Comparison of ENCODE assay signal across 13 cellular contexts in the genomic region with DNA sequence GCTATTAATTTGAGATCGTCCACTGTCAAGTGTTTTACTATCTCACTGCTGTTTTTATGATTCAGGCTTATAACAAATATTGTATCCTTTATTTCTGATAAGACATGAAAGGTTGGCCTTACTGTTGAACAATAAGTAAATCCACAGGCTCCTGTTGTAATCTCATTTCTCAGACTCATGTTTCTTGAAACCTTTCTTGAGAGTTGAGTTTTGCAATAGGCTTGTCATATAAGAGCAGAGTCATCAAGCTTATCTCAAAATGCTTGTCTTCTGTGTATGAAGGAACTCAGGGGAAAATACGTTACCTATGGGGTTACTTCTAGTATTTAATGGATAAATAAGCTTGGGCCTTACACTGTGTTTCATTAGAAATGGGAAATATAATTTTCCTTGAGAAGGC. TPM values are rescaled to one million over a fixed set of nuclear protein-coding genes. Genes with fewer than 3 reads are reported as not detected.
A peak's percentile ranks its signal among the peaks of the same experiment; 100 is the strongest.
DNase-seq lines count a peak whose midpoint lies in the region; ATAC-seq, FAIRE-seq and TF ChIP-seq lines count a peak whose summit lies in the region.
"Had no signal": no experiment of that assay in that cellular context is flagged by ENCODE, and none has a peak within 500 bp of the region (broad histone marks: within the 10 kb centered on the region; RNA-seq: fewer than 3 reads in every experiment).

No MANE protein-coding gene starts in this region.

- peaks cover 17 to 54% of the 10 kb centered on the region in 2 experiments for H3K4me1 ChIP-seq in SK-N-SH (ENCODE audit: control insufficient read depth in 1 of 2, insufficient read depth in 2 of 2, low read depth in 1 of 2, low read length in 1 of 2)
- H3K4me1 ChIP-seq in K562 (replicated peaks in 1 of 2; ENCODE audit: control insufficient read depth in 2 of 2, insufficient read depth in 2 of 2, low read length in 2 of 2) = no peaks in the 10 kb centered on the region
- H3K4me1 ChIP-seq: BLaER1 treated with 17β-estradiol and CSF1 and Interleukin-3, amounts not matched to agents 10 nM and 100 nM had no signal

- POLR2A ChIA-PET in SK-N-SH (lab: Yijun Ruan, JAX) = interaction anchor here (2.3 kb wide), 1 partner anchor 9 kb away, joined by 8 read pairs; the partner anchor contains the start of gene TLX3
- POLR2A ChIA-PET in K562 (lab: Yijun Ruan, JAX) = no interaction called here

- H3K4me3 ChIP-seq in SK-N-SH (ENCODE audit: low read depth in 2 of 2, low read length in 1 of 2) = no peak overlapping the region
- H3K4me3 ChIP-seq in K562 = no peak overlapping the region
- no peak overlapping the region for H3K4me3 ChIP-seq in fibroblast of the aortic adventitia (ENCODE audit: low read depth, low read length)
- H3K4me3 ChIP-seq: BLaER1 treated with 17β-estradiol and CSF1 and Interleukin-3, amounts not matched to agents 10 nM and 100 nM; GM23338 had no signal

- H3K9me2 ChIP-seq in SK-N-SH = no peaks in the 10 kb centered on the region

- no peak overlapping the region for H3K4me2 ChIP-seq in SK-N-SH
- no peak overlapping the region for H3K4me2 ChIP-seq in K562 (ENCODE audit: insufficient read depth, low read length)
- H3K4me2 ChIP-seq: BLaER1 treated with 17β-estradiol and CSF1 and Interleukin-3, amounts not matched to agents 10 nM and 100 nM; GM23338 had no signal

- H3K27ac ChIP-seq in SK-N-SH (ENCODE audit: low read depth in 2 of 2, low read length in 1 of 2) = peak overlapping the region in 1 of 2 experiments; percentile 72; a peak in 2 of 4 replicates
- H3K27ac ChIP-seq in K562 (ENCODE audit: extremely low read depth, low read depth, low read length) = no peak overlapping the region
- H3K27ac ChIP-seq: 22Rv1; BLaER1 treated with 17β-estradiol and CSF1 and Interleukin-3, amounts not matched to agents 10 nM and 100 nM had no signal

- WGBS in SK-N-SH (ENCODE audit: low lambda C conversion rate) = 97% methylated on average over 2 of the region's 2 CpGs
- WGBS in K562 (ENCODE audit: insufficient coverage, low coverage, missing lambda C conversion rate) = 0% methylated on average over 2 of the region's 2 CpGs

- peaks cover 2 to 9% of the 10 kb centered on the region in 2 experiments for H3K36me3 ChIP-seq in SK-N-SH (replicated peaks in 1 of 2; ENCODE audit: control insufficient read depth in 1 of 2, insufficient read depth in 2 of 2, low read length in 1 of 2)
- H3K36me3 ChIP-seq in K562 (ENCODE audit: control insufficient read depth, insufficient read depth, low read length) = no peaks in the 10 kb centered on the region
- H3K36me3 ChIP-seq: BLaER1 treated with 17β-estradiol and CSF1 and Interleukin-3, amounts not matched to agents 10 nM and 100 nM had no signal

- in situ Hi-C loops in K562 (cut with MboI) = no loop called here

- intact Hi-C loops in K562 (cut with micrococcal nuclease) = no loop called here

- no peaks in the 10 kb centered on the region for H3K27me3 ChIP-seq in SK-N-SH (ENCODE audit: insufficient read depth)
- peaks cover 0 to 27% of the 10 kb centered on the region in 2 experiments; a peak in 3 of 5 replicates for H3K27me3 ChIP-seq in K562 (ENCODE audit: control insufficient read depth in 2 of 2, insufficient read depth in 2 of 2, low read length in 2 of 2)
- H3K27me3 ChIP-seq: BLaER1 treated with 17β-estradiol and CSF1 and Interleukin-3, amounts not matched to agents 10 nM and 100 nM had no signal

- no peaks in the 10 kb centered on the region for H3K79me2 ChIP-seq in SK-N-SH (ENCODE audit: insufficient read depth)
- no peaks in the 10 kb centered on the region for H3K79me2 ChIP-seq in K562 (ENCODE audit: control insufficient read depth, insufficient read depth, low read length)

- H2AFZ ChIP-seq in SK-N-SH (ENCODE audit: low read depth) = no peak overlapping the region
- H2AFZ ChIP-seq in K562 (ENCODE audit: low read depth, low read length) = no peak overlapping the region
- H2AFZ ChIP-seq: GM23338 had no signal

- FAIRE-seq in K562 (lab: Jason Lieb, UNC) = no peak

- H3F3A ChIP-seq in SK-N-SH (replicated peaks; ENCODE audit: insufficient read depth) = peaks cover 17% of the 10 kb centered on the region

- TF ChIP-seq CTCF in SK-N-SH (IDR thresholded peaks at IDR 0.05) (no peak), K562 (IDR thresholded peaks at IDR 0.05 in 2 of 3, conservative IDR thresholded peaks at IDR 0.05 in 1 of 3; ENCODE audit: insufficient read depth in 2 of 3, low read depth in 1 of 3, low read length in 3 of 3) (no peak), fibroblast of the aortic adventitia (IDR thresholded peaks at IDR 0.05; ENCODE audit: insufficient read depth, low read length) (no peak)

- no peak for TF ChIP-seq RAD21 in SK-N-SH (IDR thresholded peaks at IDR 0.05; ENCODE audit: low read length)
- no peak for TF ChIP-seq RAD21 in K562 (CRISPR knock-in tag; conservative IDR thresholded peaks at IDR 0.05 in 1 of 2, IDR thresholded peaks at IDR 0.05 in 1 of 2)

- TF ChIP-seq EP300 in SK-N-SH (IDR thresholded peaks at IDR 0.05; ENCODE audit: borderline replicate concordance in 1 of 2, low read depth in 1 of 2, low read length in 1 of 2) = no peak
- no peak for TF ChIP-seq EP300 in K562 (IDR thresholded peaks at IDR 0.05; ENCODE audit: low read length)

- H3K9me3 ChIP-seq in SK-N-SH (no peaks in the 10 kb centered on the region), K562 (replicated peaks; ENCODE audit: control insufficient read depth, insufficient read depth, low read depth, low read length) (no peaks in the 10 kb centered on the region)
- H3K9me3 ChIP-seq: BLaER1 treated with 17β-estradiol and CSF1 and Interleukin-3, amounts not matched to agents 10 nM and 100 nM had no signal

- CTCF ChIA-PET in SK-N-SH (lab: Yijun Ruan, JAX) = interaction anchor here (0.6 to 3.1 kb wide), 5 partner anchors 10 to 599 kb away, joined by 3 to 11 read pairs (median 6); partner anchors contain the start of gene TLX3
- CTCF ChIA-PET in K562 (lab: Yijun Ruan, JAX; ENCODE audit: low intra/inter-chr PET ratio) = no interaction called here

- ATAC-seq in SK-N-SH treated with all-trans-retinoic acid at 6 μM for 48 hours (no peak), K562 (no peak), HG02798 (IDR thresholded peaks at IDR 0.05; ENCODE audit: poor library complexity, unreplicated experiment) (no peak)
- ATAC-seq: GM23338 had no signal

- H4K20me1 ChIP-seq in SK-N-SH (ENCODE audit: insufficient read depth) (no peaks in the 10 kb centered on the region), K562 (replicated peaks; ENCODE audit: control insufficient read depth, insufficient read depth, low read length) (no peaks in the 10 kb centered on the region)
- H4K20me1 ChIP-seq: BLaER1 treated with 17β-estradiol and CSF1 and Interleukin-3, amounts not matched to agents 10 nM and 100 nM had no signal

- no peak for TF ChIP-seq POLR2A in K562 (conservative IDR thresholded peaks at IDR 0.05)

- no TSS peak for BruUV-seq in K562 (replicated peaks; lab: Mats Ljungman, UMichigan)

- DNase-seq in SK-N-SH (no peak), K562 (ENCODE audit: extremely low read depth in 1 of 4, low spot score in 3 of 4) (no peak), fibroblast of the aortic adventitia (ENCODE audit: low read depth) (peak; percentile 24), NCI-H1417 treated with DMSO at 0.1 percent for 48 hours (lab: John Stamatoyannopoulos, UW) (no peak), DMS153 (lab: John Stamatoyannopoulos, UW) (no peak), HPDE6-E6E7 (ENCODE audit: extremely low spot score) (no peak)
- DNase-seq: CD4-positive, CD25-positive, alpha-beta regulatory T cell; H9 had no signal

- H3K9me1 ChIP-seq in K562 (ENCODE audit: control insufficient read depth, insufficient read depth, low read length) = no peaks in the 10 kb centered on the region

- H3K9ac ChIP-seq in SK-N-SH = no peak overlapping the region
- H3K9ac ChIP-seq in K562 (ENCODE audit: insufficient read depth in 1 of 2, low read depth in 2 of 2, low read length in 2 of 2) = no peak overlapping the region
- H3K9ac ChIP-seq: BLaER1 treated with 17β-estradiol and CSF1 and Interleukin-3, amounts not matched to agents 10 nM and 100 nM had no signal

TF ChIP-seq in SK-N-SH treated with all-trans-retinoic acid at 6 μM for 48 hours, 23 proteins besides CTCF, POLR2A, EP300 and RAD21 (continues in another document):
- TF ChIP-seq ISL1 (CRISPR knock-in tag; IDR thresholded peaks at IDR 0.05) = 0 out of 2 replicates have a peak, but pooled peaks have one; percentile 13
- no peak for TF ChIP-seq ZNF70 (CRISPR knock-in tag; IDR thresholded peaks at IDR 0.05)

TF ChIP-seq in SK-N-SH, 30 proteins besides CTCF, POLR2A, EP300 and RAD21 (continues in another document):
- TF ChIP-seq SMC3 (IDR thresholded peaks at IDR 0.05; ENCODE audit: low read depth, low read length) = no peak

TF ChIP-seq in K562, 482 proteins besides CTCF, POLR2A, EP300 and RAD21 (continues in another document):
- no peak for TF ChIP-seq HLTF (IDR thresholded peaks at IDR 0.05)
- no peak for TF ChIP-seq ZNF830 (CRISPR knock-in tag; IDR thresholded peaks at IDR 0.05)
- TF ChIP-seq CEBPB (tag; IDR thresholded peaks at IDR 0.05) = peak; percentile 55
- TF ChIP-seq, protein P1, sequence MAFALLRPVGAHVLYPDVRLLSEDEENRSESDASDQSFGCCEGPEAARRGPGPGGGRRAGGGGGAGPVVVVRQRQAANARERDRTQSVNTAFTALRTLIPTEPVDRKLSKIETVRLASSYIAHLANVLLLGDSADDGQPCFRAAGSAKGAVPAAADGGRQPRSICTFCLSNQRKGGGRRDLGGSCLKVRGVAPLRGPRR (CRISPR knock-in tag; IDR thresholded peaks at IDR 0.05) = no peak
- TF ChIP-seq TARDBP (IDR thresholded peaks at IDR 0.05) = no peak
- no peak for TF ChIP-seq NBN (IDR thresholded peaks at IDR 0.05; ENCODE audit: low read depth)

RNA-seq across cellular contexts. Expression of gene TLX3, which starts 9.2 kb away (rescaled TPM):
- polyA plus RNA-seq in SK-N-SH (2012; rRNA removed) = 3.6 and 4.7 TPM in 2 replicates
- polyA plus RNA-seq in SK-N-SH (2012; cell fraction: cytosol; rRNA removed) = 2.6 and 4.2 TPM in 2 replicates
- polyA plus RNA-seq in SK-N-SH (2012; cell fraction: nucleus; rRNA removed) = 5.8 and 10.6 TPM in 2 replicates
- total RNA-seq in K562 (2011; cell fraction: chromatin; rRNA removed; ENCODE audit: low replicate concordance) = not detected in 2 replicates
- not detected in 2 replicates for total RNA-seq in K562 (2011; cell fraction: nucleolus; rRNA removed)
- total RNA-seq in K562 (2011; cell fraction: nucleoplasm; rRNA removed) = not detected in 2 replicates
- not detected in 2 replicates for total RNA-seq in K562 (2014; rRNA removed)
- total RNA-seq in K562 (2014; rRNA removed; fragmentation: Illumina TruSeq; extraction: Trizol) = not detected in 2 replicates
- not detected in 2 replicates for total RNA-seq in K562 (2015; rRNA removed; fragmentation: Illumina TruSeq; extraction: Trizol)
- not detected in 2 replicates for total RNA-seq in K562 (2021)
- not detected in 2 replicates for polyA plus RNA-seq in K562 (2011; rRNA removed)
- not detected in 2 replicates for polyA plus RNA-seq in K562 (2011; cell fraction: cytosol; rRNA removed)
- polyA plus RNA-seq in K562 (2011; cell fraction: nucleus; rRNA removed) = not detected in 2 replicates
- not detected in 2 replicates for polyA plus RNA-seq in K562 (2012)
- polyA plus RNA-seq in K562 (2014; fragmentation: Illumina TruSeq; extraction: Trizol) = not detected in 2 replicates
- polyA plus RNA-seq in K562 (2014; fragmentation: Nextera tagmentation; extraction: Ambion mirVana) = not detected
- not detected in 2 replicates for polyA plus RNA-seq in K562 (2014; rRNA removed)
- polyA minus RNA-seq in K562 (2011; rRNA and poly(A)+ RNA removed) = not detected in 2 replicates
- polyA minus RNA-seq in K562 (2011; cell fraction: cytosol; rRNA and poly(A)+ RNA removed) = not detected in 2 replicates
- polyA minus RNA-seq in K562 (2011; cell fraction: nucleus; rRNA and poly(A)+ RNA removed) = not detected in 2 replicates
- not detected in 2 replicates for total RNA-seq in fibroblast of the aortic adventitia (ENCODE audit: low replicate concordance)
- total RNA-seq: CD4-positive, CD25-positive, alpha-beta regulatory T cell; H9 had no signal
- polyA plus RNA-seq: CD4-positive, CD25-positive, alpha-beta regulatory T cell; GM23338 had no signal
